In the genomic region with DNA sequence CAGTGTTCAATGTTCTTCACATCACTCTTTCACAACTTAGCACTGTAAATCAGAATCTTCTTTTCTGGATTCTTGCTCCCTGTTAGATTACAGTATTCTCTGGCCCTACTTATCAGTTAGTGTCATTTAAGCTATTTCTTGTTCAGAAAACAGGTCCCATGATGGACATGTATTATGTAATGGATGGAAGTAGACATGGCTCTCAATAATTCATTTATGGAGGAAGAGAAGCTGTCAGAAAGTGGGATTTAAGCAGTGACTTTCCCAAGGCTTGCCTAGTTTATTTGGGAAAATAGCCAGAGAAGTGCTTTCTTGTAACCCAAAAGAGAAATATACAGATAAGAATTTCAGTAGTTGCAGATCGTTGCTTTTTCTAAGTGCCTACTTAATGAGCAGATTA, we compare ENCODE assay signal across 9 cellular contexts. TPM values are rescaled to one million over a fixed set of nuclear protein-coding genes. Genes with fewer than 3 reads are reported as not detected.
A peak's percentile ranks its signal among the peaks of the same experiment; 100 is the strongest.
DNase-seq lines count a peak whose midpoint lies in the region; ATAC-seq and TF ChIP-seq lines count a peak whose summit lies in the region.
"Had no signal": no experiment of that assay in that cellular context is flagged by ENCODE, and none has a peak within 500 bp of the region (broad histone marks: within the 10 kb centered on the region; RNA-seq: fewer than 3 reads in every experiment).

No MANE protein-coding gene starts in this region.

- TF ChIP-seq EP300 in ovary (IDR thresholded peaks at IDR 0.05), result no peak

- CTCF ChIA-PET in CD8-positive, alpha-beta memory T cell (lab: Charles Lee), result no interaction called here

- H4K20me1 ChIP-seq in Loucy (ENCODE audit: insufficient read depth, low read length, poor library complexity, severe bottlenecking), result peaks cover 13% of the 10 kb centered on the region

- H3K4me1 ChIP-seq in CD8-positive, alpha-beta memory T cell (ENCODE audit: insufficient read depth, low read length), result peaks cover 33% of the 10 kb centered on the region
- peaks cover 39% of the 10 kb centered on the region for H3K4me1 ChIP-seq in Loucy (ENCODE audit: insufficient read depth, low read length, poor library complexity, severe bottlenecking)
- H3K4me1 ChIP-seq in ovary (ENCODE audit: insufficient read depth), result peaks cover 12% of the 10 kb centered on the region

- no peak overlapping the region for H3K27ac ChIP-seq in CD8-positive, alpha-beta memory T cell (ENCODE audit: low read depth, low read length)
- H3K27ac ChIP-seq in coronary artery (peak overlapping the region; percentile 27 to 94), ovary (no peak overlapping the region)

- no peaks in the 10 kb centered on the region for H3K9me3 Mint-ChIP-seq in CD8-positive, alpha-beta memory T cell
- no peaks in the 10 kb centered on the region for H3K9me3 Mint-ChIP-seq in natural killer cell treated with Interleukin-12 subunit alpha and Interleukin-12 subunit beta and Interleukin-15 and Interleukin-18, amount 100 ng/mL, for 72 hours

- no peak for TF ChIP-seq CTCF in Loucy (conservative IDR thresholded peaks at IDR 0.05; ENCODE audit: low read length)
- no peak for TF ChIP-seq CTCF in coronary artery (IDR thresholded peaks at IDR 0.05)
- no peak for TF ChIP-seq CTCF in ovary (IDR thresholded peaks at IDR 0.05)

- peaks cover 0 to 6% of the 10 kb centered on the region in 2 donors for H3K27me3 Mint-ChIP-seq in CD8-positive, alpha-beta memory T cell
- no peaks in the 10 kb centered on the region for H3K27me3 Mint-ChIP-seq in natural killer cell treated with Interleukin-12 subunit alpha and Interleukin-12 subunit beta and Interleukin-15 and Interleukin-18, amount 100 ng/mL, for 72 hours

- POLR2A ChIA-PET in CD8-positive, alpha-beta memory T cell (lab: Charles Lee), result no interaction called here

- H3K4me3 ChIP-seq in CD8-positive, alpha-beta memory T cell (ENCODE audit: low read length), result peak overlapping the region; percentile 52
- H3K4me3 ChIP-seq in Loucy (ENCODE audit: low read length, poor library complexity, severe bottlenecking) (peak overlapping the region; percentile 97), coronary artery (peak overlapping the region; percentile 89), ovary (no peak overlapping the region)

- peak overlapping the region; percentile 71 for H3K4me2 ChIP-seq in Loucy (ENCODE audit: low read depth, low read length, poor library complexity, severe bottlenecking)

- H3K27me3 ChIP-seq in CD8-positive, alpha-beta memory T cell (ENCODE audit: insufficient read depth, low read length, poor library complexity, severe bottlenecking), result no peaks in the 10 kb centered on the region
- H3K27me3 ChIP-seq in Loucy (ENCODE audit: insufficient read depth, low read length, poor library complexity, severe bottlenecking) (no peaks in the 10 kb centered on the region), ovary (no peaks in the 10 kb centered on the region)

- H3K36me3 ChIP-seq in CD8-positive, alpha-beta memory T cell (ENCODE audit: insufficient read depth, low read length), result no peaks in the 10 kb centered on the region
- H3K36me3 ChIP-seq in Loucy (ENCODE audit: insufficient read depth, low read length) (no peaks in the 10 kb centered on the region), ovary (no peaks in the 10 kb centered on the region)

- no peak overlapping the region for H2AFZ ChIP-seq in Loucy (ENCODE audit: low read length)

- no peak overlapping the region for H3K9ac ChIP-seq in Loucy (ENCODE audit: low read depth, low read length, poor library complexity, severe bottlenecking)

- WGBS in ovary, 3 donors, result 2 to 6% (median 5%) methylated on average over 1 of the region's 1 CpG

- intact Hi-C loops in ovary (cut with DNase I), result no loop called here

- peaks cover 84% of the 10 kb centered on the region for H3K79me2 ChIP-seq in Loucy (ENCODE audit: insufficient read depth, low read length)

- TF ChIP-seq POLR2A in ovary (IDR thresholded peaks at IDR 0.05), result no peak

- peak overlapping the region; percentile 27 to 99 (median 94) for H3K27ac Mint-ChIP-seq in CD8-positive, alpha-beta memory T cell
- H3K27ac Mint-ChIP-seq in natural killer cell treated with Interleukin-12 subunit alpha and Interleukin-12 subunit beta and Interleukin-15 and Interleukin-18, amount 100 ng/mL, for 72 hours, result peak overlapping the region; percentile 84 to 88

- peak overlapping the region; percentile 89 to 100 (median 96) for H3K4me3 Mint-ChIP-seq in CD8-positive, alpha-beta memory T cell
- peak overlapping the region; percentile 98 for H3K4me3 Mint-ChIP-seq in natural killer cell treated with Interleukin-12 subunit alpha and Interleukin-12 subunit beta and Interleukin-15 and Interleukin-18, amount 100 ng/mL, for 72 hours

- no peaks in the 10 kb centered on the region for H3K9me3 ChIP-seq in CD8-positive, alpha-beta memory T cell (ENCODE audit: low read length)
- H3K9me3 ChIP-seq in Loucy (ENCODE audit: insufficient read depth, low read depth, low read length) (no peaks in the 10 kb centered on the region), ovary (no peaks in the 10 kb centered on the region)

- H3K9me2 ChIP-seq in Loucy (replicated peaks; ENCODE audit: low read depth, low read length), result no peaks in the 10 kb centered on the region

- H3K36me3 Mint-ChIP-seq in CD8-positive, alpha-beta memory T cell, result peaks cover 0 to 6% (median 0%) of the 10 kb centered on the region in 3 donors
- H3K36me3 Mint-ChIP-seq in natural killer cell treated with Interleukin-12 subunit alpha and Interleukin-12 subunit beta and Interleukin-15 and Interleukin-18, amount 100 ng/mL, for 72 hours, result peaks cover 5% of the 10 kb centered on the region

- ATAC-seq in natural killer cell treated with Interleukin-12 subunit alpha and Interleukin-12 subunit beta and Interleukin-15 and Interleukin-18, amount 100 ng/mL, for 72 hours, result no peak

- H3F3A ChIP-seq in Loucy (ENCODE audit: low read depth), result no peaks in the 10 kb centered on the region; the same call in 1 of the 2 replicates

- H3K4me1 Mint-ChIP-seq in CD8-positive, alpha-beta memory T cell, result peaks cover 42 to 54% (median 49%) of the 10 kb centered on the region in 3 donors
- H3K4me1 Mint-ChIP-seq in natural killer cell treated with Interleukin-12 subunit alpha and Interleukin-12 subunit beta and Interleukin-15 and Interleukin-18, amount 100 ng/mL, for 72 hours (ENCODE audit: low read depth in 2 of 2), result peaks cover 26 to 31% of the 10 kb centered on the region in 2 donors

- no peak for DNase-seq in CD8-positive, alpha-beta memory T cell
- no peak for DNase-seq in coronary artery (ENCODE audit: low spot score)
- no peak for DNase-seq in natural killer cell treated with Interleukin-12 subunit alpha and Interleukin-12 subunit beta and Interleukin-15 and Interleukin-18, amount 100 ng/mL, for 72 hours (ENCODE audit: low spot score)
- no peak for DNase-seq in CD1c-positive myeloid dendritic cell (ENCODE audit: extremely low spot score)
- DNase-seq in ovary, result no peak
- no peak for DNase-seq in NCI-H510A treated with DMSO at 0.1 percent for 48 hours (lab: John Stamatoyannopoulos, UW)
- DNase-seq in NOMO-1 treated with dmso at 0.1 percent for 144 hours (lab: John Stamatoyannopoulos, UW; ENCODE audit: unreplicated experiment), result no peak
- DNase-seq: occipital lobe had no signal

RNA-seq across cellular contexts. Expression of gene ERC1, which starts 1.6 kb away (rescaled TPM):
- total RNA-seq in CD8-positive, alpha-beta memory T cell, result 10 to 100 TPM; 22.6 to 24.2 TPM
- 11.0 TPM for polyA plus RNA-seq in CD8-positive, alpha-beta memory T cell
- total RNA-seq in natural killer cell treated with Interleukin-12 subunit alpha and Interleukin-12 subunit beta and Interleukin-15 and Interleukin-18, amount 100 ng/mL, for 72 hours, result 10 to 100 TPM; 32.6 to 77.2 TPM
- 10 to 100 TPM; 22.6 to 65.2 (median 54.3) TPM for total RNA-seq in ovary
- polyA plus RNA-seq in ovary, result 10 to 100 TPM; 10.4 to 32.2 TPM

RNA-seq across cellular contexts. Expression of gene RAD52, which starts 43.2 kb away (rescaled TPM):
- 10 to 100 TPM; 13.2 to 13.8 TPM for total RNA-seq in CD8-positive, alpha-beta memory T cell
- polyA plus RNA-seq in CD8-positive, alpha-beta memory T cell, result 4.1 TPM
- total RNA-seq in natural killer cell treated with Interleukin-12 subunit alpha and Interleukin-12 subunit beta and Interleukin-15 and Interleukin-18, amount 100 ng/mL, for 72 hours, result 10 to 100 TPM; 17.0 to 24.9 TPM
- total RNA-seq in ovary, result 10 to 100 TPM; 11.4 to 20.2 (median 13.0) TPM
- 10 to 100 TPM in 1 of 2 donors, 1 to 10 TPM in 1; 8.9 to 16.8 TPM for polyA plus RNA-seq in ovary

Comparison
In these comparisons a context has a peak if more than half of its experiments do, and no peak if none do; other contexts are left out.
1. H3K27ac ChIP-seq: peak in coronary artery (2 of 2); none in CD8-positive, alpha-beta memory T cell (single experiment) and ovary (0 of 2).